Comparison of ENCODE assay signal across 1 cellular context in genomic region chr16:31458835-31459721, GRCh38.
TF ChIP-seq lines count a peak whose summit lies in the region.

ARMC5 (plus strand) TSS chr16:31459501; CDS start chr16:31459525, 24 bp downstream.

TF ChIP-seq in HEK293, 187 proteins besides CTCF, POLR2A, EP300 and RAD21 (continued from another document):
- peak; percentile 94 for TF ChIP-seq ZBTB21 (tag by site-specific recombination; IDR thresholded peaks at IDR 0.05)
- TF ChIP-seq, protein P1, sequence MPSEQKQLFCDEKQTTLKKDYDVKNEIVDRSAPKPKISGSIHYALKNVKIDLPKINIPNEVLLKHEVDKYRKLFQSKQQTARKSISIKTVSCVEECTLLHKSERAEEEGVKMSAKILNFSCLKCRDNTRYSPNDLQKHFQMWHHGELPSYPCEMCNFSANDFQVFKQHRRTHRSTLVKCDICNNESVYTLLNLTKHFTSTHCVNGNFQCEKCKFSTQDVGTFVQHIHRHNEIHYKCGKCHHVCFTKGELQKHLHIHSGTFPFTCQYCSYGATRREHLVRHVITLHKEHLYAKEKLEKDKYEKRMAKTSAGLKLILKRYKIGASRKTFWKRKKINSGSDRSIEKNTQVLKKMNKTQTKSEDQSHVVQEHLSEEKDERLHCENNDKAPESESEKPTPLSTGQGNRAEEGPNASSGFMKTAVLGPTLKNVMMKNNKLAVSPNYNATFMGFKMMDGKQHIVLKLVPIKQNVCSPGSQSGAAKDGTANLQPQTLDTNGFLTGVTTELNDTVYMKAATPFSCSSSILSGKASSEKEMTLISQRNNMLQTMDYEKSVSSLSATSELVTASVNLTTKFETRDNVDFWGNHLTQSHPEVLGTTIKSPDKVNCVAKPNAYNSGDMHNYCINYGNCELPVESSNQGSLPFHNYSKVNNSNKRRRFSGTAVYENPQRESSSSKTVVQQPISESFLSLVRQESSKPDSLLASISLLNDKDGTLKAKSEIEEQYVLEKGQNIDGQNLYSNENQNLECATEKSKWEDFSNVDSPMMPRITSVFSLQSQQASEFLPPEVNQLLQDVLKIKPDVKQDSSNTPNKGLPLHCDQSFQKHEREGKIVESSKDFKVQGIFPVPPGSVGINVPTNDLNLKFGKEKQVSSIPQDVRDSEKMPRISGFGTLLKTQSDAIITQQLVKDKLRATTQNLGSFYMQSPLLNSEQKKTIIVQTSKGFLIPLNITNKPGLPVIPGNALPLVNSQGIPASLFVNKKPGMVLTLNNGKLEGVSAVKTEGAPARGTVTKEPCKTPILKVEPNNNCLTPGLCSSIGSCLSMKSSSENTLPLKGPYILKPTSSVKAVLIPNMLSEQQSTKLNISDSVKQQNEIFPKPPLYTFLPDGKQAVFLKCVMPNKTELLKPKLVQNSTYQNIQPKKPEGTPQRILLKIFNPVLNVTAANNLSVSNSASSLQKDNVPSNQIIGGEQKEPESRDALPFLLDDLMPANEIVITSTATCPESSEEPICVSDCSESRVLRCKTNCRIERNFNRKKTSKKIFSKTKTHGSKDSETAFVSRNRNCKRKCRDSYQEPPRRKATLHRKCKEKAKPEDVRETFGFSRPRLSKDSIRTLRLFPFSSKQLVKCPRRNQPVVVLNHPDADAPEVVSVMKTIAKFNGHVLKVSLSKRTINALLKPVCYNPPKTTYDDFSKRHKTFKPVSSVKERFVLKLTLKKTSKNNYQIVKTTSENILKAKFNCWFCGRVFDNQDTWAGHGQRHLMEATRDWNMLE (tag by site-specific recombination; conservative IDR thresholded peaks at IDR 0.05; ENCODE audit: low read depth) = peak; percentile 72
- TF ChIP-seq ZNF16 (tag by site-specific recombination; IDR thresholded peaks at IDR 0.05; ENCODE audit: low read depth) = no peak
- 0 out of 2 replicates have a peak, but pooled peaks have one; percentile 45 for TF ChIP-seq KLF7 (tag by site-specific recombination; IDR thresholded peaks at IDR 0.05; ENCODE audit: borderline replicate concordance)
- TF ChIP-seq ZNF133 (tag by site-specific recombination; IDR thresholded peaks at IDR 0.05) = no peak
- peak; percentile 94 for TF ChIP-seq ZXDB (tag by site-specific recombination; IDR thresholded peaks at IDR 0.05)
- TF ChIP-seq ZBTB26 (tag by site-specific recombination; optimal IDR thresholded peaks at IDR 0.05) = peak; percentile 95
- no peak for TF ChIP-seq SALL2 (tag by site-specific recombination; IDR thresholded peaks at IDR 0.05; ENCODE audit: borderline replicate concordance)
- no peak for TF ChIP-seq ZNF544 (tag by site-specific recombination; IDR thresholded peaks at IDR 0.05)
- TF ChIP-seq YY1 (tag by site-specific recombination; IDR thresholded peaks at IDR 0.05) = peak; percentile 96
- TF ChIP-seq, protein P2, sequence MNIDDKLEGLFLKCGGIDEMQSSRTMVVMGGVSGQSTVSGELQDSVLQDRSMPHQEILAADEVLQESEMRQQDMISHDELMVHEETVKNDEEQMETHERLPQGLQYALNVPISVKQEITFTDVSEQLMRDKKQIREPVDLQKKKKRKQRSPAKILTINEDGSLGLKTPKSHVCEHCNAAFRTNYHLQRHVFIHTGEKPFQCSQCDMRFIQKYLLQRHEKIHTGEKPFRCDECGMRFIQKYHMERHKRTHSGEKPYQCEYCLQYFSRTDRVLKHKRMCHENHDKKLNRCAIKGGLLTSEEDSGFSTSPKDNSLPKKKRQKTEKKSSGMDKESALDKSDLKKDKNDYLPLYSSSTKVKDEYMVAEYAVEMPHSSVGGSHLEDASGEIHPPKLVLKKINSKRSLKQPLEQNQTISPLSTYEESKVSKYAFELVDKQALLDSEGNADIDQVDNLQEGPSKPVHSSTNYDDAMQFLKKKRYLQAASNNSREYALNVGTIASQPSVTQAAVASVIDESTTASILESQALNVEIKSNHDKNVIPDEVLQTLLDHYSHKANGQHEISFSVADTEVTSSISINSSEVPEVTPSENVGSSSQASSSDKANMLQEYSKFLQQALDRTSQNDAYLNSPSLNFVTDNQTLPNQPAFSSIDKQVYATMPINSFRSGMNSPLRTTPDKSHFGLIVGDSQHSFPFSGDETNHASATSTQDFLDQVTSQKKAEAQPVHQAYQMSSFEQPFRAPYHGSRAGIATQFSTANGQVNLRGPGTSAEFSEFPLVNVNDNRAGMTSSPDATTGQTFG (tag by site-specific recombination; IDR thresholded peaks at IDR 0.05; ENCODE audit: borderline replicate concordance) = no peak
- TF ChIP-seq, protein P3, sequence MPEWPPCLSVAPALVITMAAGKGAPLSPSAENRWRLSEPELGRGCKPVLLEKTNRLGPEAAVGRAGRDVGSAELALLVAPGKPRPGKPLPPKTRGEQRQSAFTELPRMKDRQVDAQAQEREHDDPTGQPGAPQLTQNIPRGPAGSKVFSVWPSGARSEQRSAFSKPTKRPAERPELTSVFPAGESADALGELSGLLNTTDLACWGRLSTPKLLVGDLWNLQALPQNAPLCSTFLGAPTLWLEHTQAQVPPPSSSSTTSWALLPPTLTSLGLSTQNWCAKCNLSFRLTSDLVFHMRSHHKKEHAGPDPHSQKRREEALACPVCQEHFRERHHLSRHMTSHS (tag by site-specific recombination; IDR thresholded peaks at IDR 0.05) = no peak
- no peak for TF ChIP-seq ZNF558 (tag by site-specific recombination; IDR thresholded peaks at IDR 0.05)
- TF ChIP-seq, protein P4, sequence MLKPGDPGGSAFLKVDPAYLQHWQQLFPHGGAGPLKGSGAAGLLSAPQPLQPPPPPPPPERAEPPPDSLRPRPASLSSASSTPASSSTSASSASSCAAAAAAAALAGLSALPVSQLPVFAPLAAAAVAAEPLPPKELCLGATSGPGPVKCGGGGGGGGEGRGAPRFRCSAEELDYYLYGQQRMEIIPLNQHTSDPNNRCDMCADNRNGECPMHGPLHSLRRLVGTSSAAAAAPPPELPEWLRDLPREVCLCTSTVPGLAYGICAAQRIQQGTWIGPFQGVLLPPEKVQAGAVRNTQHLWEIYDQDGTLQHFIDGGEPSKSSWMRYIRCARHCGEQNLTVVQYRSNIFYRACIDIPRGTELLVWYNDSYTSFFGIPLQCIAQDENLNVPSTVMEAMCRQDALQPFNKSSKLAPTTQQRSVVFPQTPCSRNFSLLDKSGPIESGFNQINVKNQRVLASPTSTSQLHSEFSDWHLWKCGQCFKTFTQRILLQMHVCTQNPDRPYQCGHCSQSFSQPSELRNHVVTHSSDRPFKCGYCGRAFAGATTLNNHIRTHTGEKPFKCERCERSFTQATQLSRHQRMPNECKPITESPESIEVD (tag by site-specific recombination; IDR thresholded peaks at IDR 0.05) = no peak
- TF ChIP-seq ZNF18 (tag by site-specific recombination; IDR thresholded peaks at IDR 0.05) = no peak
- peak; percentile 95 for TF ChIP-seq ZBTB17 (tag by site-specific recombination; IDR thresholded peaks at IDR 0.05)
- peak; percentile 97 for TF ChIP-seq ZNF335 (tag by site-specific recombination; conservative IDR thresholded peaks at IDR 0.05)
- peak; percentile 99 for TF ChIP-seq ZNF76 (tag by site-specific recombination; IDR thresholded peaks at IDR 0.05; ENCODE audit: borderline replicate concordance, low read depth)
- TF ChIP-seq PRDM4 (tag by site-specific recombination; IDR thresholded peaks at IDR 0.05) = no peak
- no peak for TF ChIP-seq PRDM1 (tag by site-specific recombination; IDR thresholded peaks at IDR 0.05)
- TF ChIP-seq ZNF600 (tag by site-specific recombination; IDR thresholded peaks at IDR 0.05) = peak; percentile 38; the same call in 1 of the 2 replicates
- no peak for TF ChIP-seq ZNF785 (tag by site-specific recombination; IDR thresholded peaks at IDR 0.05)
- 0 out of 2 replicates have a peak, but pooled peaks have one; percentile 70 for TF ChIP-seq ZSCAN5A (tag by site-specific recombination; IDR thresholded peaks at IDR 0.05)
- no peak for TF ChIP-seq RBAK (tag by site-specific recombination; IDR thresholded peaks at IDR 0.05)
- TF ChIP-seq ZNF223 (tag by site-specific recombination; IDR thresholded peaks at IDR 0.05) = no peak
- no peak for TF ChIP-seq ZSCAN16 (tag by site-specific recombination; IDR thresholded peaks at IDR 0.05)
- TF ChIP-seq, protein P5, sequence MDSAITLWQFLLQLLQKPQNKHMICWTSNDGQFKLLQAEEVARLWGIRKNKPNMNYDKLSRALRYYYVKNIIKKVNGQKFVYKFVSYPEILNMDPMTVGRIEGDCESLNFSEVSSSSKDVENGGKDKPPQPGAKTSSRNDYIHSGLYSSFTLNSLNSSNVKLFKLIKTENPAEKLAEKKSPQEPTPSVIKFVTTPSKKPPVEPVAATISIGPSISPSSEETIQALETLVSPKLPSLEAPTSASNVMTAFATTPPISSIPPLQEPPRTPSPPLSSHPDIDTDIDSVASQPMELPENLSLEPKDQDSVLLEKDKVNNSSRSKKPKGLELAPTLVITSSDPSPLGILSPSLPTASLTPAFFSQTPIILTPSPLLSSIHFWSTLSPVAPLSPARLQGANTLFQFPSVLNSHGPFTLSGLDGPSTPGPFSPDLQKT (IDR thresholded peaks at IDR 0.05; ENCODE audit: borderline replicate concordance, low read depth, low read length) = no peak; the same call in 1 of the 2 replicates
TF ChIP-seq in HEK293: peak in this region for 55.
